12 cellular contexts compared by ENCODE assay signal in genomic region chr3:191376742-191377141, GRCh38. TPM values are rescaled to one million over a fixed set of nuclear protein-coding genes. Genes with fewer than 3 reads are reported as not detected.
A peak's percentile ranks its signal among the peaks of the same experiment; 100 is the strongest.
DNase-seq lines count a peak whose midpoint lies in the region; ATAC-seq and TF ChIP-seq lines count a peak whose summit lies in the region.
"Had no signal": no experiment of that assay in that cellular context is flagged by ENCODE, and none has a peak within 500 bp of the region (broad histone marks: within the 10 kb centered on the region; RNA-seq: fewer than 3 reads in every experiment).

No MANE protein-coding gene starts in this region.

- H3K4me1 Mint-ChIP-seq in activated CD4-positive, alpha-beta memory T cell treated with anti-CD3 and anti-CD28 coated beads, Interleukin-2, amount 10 ng/mL, durations not matched to agents 7 days and 5 days, result peaks cover 3% of the 10 kb centered on the region
- no peaks in the 10 kb centered on the region for H3K4me1 Mint-ChIP-seq in activated naive CD8-positive, alpha-beta T cell treated with anti-CD3 and anti-CD28 coated beads, Interleukin-2, amount 50 U/mL, for 24 hours
- H3K4me1 Mint-ChIP-seq: activated naive CD4-positive, alpha-beta T cell treated with anti-CD3 and anti-CD28 coated beads, Interleukin-2, amount 50 U/mL, for 24 hours had no signal

- H3K4me3 Mint-ChIP-seq in activated CD4-positive, alpha-beta memory T cell treated with anti-CD3 and anti-CD28 coated beads, Interleukin-2, amount 10 ng/mL, durations not matched to agents 7 days and 5 days, result no peak overlapping the region
- no peak overlapping the region for H3K4me3 Mint-ChIP-seq in activated naive CD8-positive, alpha-beta T cell treated with anti-CD3 and anti-CD28 coated beads, Interleukin-2, amount 50 U/mL, for 24 hours
- H3K4me3 Mint-ChIP-seq: activated naive CD4-positive, alpha-beta T cell treated with anti-CD3 and anti-CD28 coated beads, Interleukin-2, amount 50 U/mL, for 24 hours had no signal

- no peak for TF ChIP-seq POLR2A in stomach (IDR thresholded peaks at IDR 0.05)

- no peaks in the 10 kb centered on the region for H3K9me3 Mint-ChIP-seq in activated CD4-positive, alpha-beta memory T cell treated with anti-CD3 and anti-CD28 coated beads, Interleukin-2, amount 10 ng/mL, durations not matched to agents 7 days and 5 days
- H3K9me3 Mint-ChIP-seq in activated naive CD8-positive, alpha-beta T cell treated with anti-CD3 and anti-CD28 coated beads, Interleukin-2, amount 50 U/mL, for 24 hours, result no peaks in the 10 kb centered on the region
- H3K9me3 Mint-ChIP-seq: activated naive CD4-positive, alpha-beta T cell treated with anti-CD3 and anti-CD28 coated beads, Interleukin-2, amount 50 U/mL, for 24 hours had no signal

- ATAC-seq in HG02840 (IDR thresholded peaks at IDR 0.05; ENCODE audit: low FRiP score, unreplicated experiment) (no peak), GM18519 (IDR thresholded peaks at IDR 0.05; ENCODE audit: low FRiP score, unreplicated experiment) (no peak)
- ATAC-seq in activated naive CD8-positive, alpha-beta T cell treated with anti-CD3 and anti-CD28 coated beads, Interleukin-2, amount 50 U/mL, for 24 hours, result no peak

- no peaks in the 10 kb centered on the region for H3K9me3 ChIP-seq in right atrium auricular region
- H3K9me3 ChIP-seq in stomach, result no peaks in the 10 kb centered on the region

- no peak overlapping the region for H3K27ac Mint-ChIP-seq in activated CD4-positive, alpha-beta memory T cell treated with anti-CD3 and anti-CD28 coated beads, Interleukin-2, amount 10 ng/mL, durations not matched to agents 7 days and 5 days
- H3K27ac Mint-ChIP-seq in activated naive CD8-positive, alpha-beta T cell treated with anti-CD3 and anti-CD28 coated beads, Interleukin-2, amount 50 U/mL, for 24 hours, result no peak overlapping the region
- H3K27ac Mint-ChIP-seq: activated naive CD4-positive, alpha-beta T cell treated with anti-CD3 and anti-CD28 coated beads, Interleukin-2, amount 50 U/mL, for 24 hours had no signal

- TF ChIP-seq CTCF in astrocyte of the spinal cord (IDR thresholded peaks at IDR 0.05; ENCODE audit: low read depth, low read length) (no peak), right atrium auricular region (IDR thresholded peaks at IDR 0.05) (no peak), stomach (IDR thresholded peaks at IDR 0.05) (no peak)

- in situ Hi-C loops in astrocyte of the spinal cord (cut with HindIII; ENCODE audit: low sequenced_read_pairs), result no loop called here

- H3K36me3 Mint-ChIP-seq in activated CD4-positive, alpha-beta memory T cell treated with anti-CD3 and anti-CD28 coated beads, Interleukin-2, amount 10 ng/mL, durations not matched to agents 7 days and 5 days (ENCODE audit: low read depth), result no peaks in the 10 kb centered on the region
- H3K36me3 Mint-ChIP-seq in activated naive CD8-positive, alpha-beta T cell treated with anti-CD3 and anti-CD28 coated beads, Interleukin-2, amount 50 U/mL, for 24 hours (ENCODE audit: low read depth), result peaks cover 3% of the 10 kb centered on the region
- H3K36me3 Mint-ChIP-seq: activated naive CD4-positive, alpha-beta T cell treated with anti-CD3 and anti-CD28 coated beads, Interleukin-2, amount 50 U/mL, for 24 hours had no signal

- CTCF ChIA-PET in activated CD4-positive, alpha-beta memory T cell treated with anti-CD3 and anti-CD28 coated beads, Interleukin-2, amount 10 ng/mL, durations not matched to agents 7 days and 5 days (lab: Charles Lee), result no interaction called here

- H3K4me1 ChIP-seq in right atrium auricular region, result peaks cover 0 to 49% of the 10 kb centered on the region in 2 donors
- peaks cover 0 to 27% (median 9%) of the 10 kb centered on the region in 4 donors for H3K4me1 ChIP-seq in stomach

- intact Hi-C loops in stomach (cut with DNase I; ENCODE audit: low total_unique reads), result no loop called here

- peak; percentile 84 for DNase-seq in HCEC 1CT
- DNase-seq in astrocyte of the spinal cord (ENCODE audit: low read depth, low spot score), result peak; percentile 82
- DNase-seq in right atrium auricular region (ENCODE audit: low spot score), result no peak
- DNase-seq in stomach, result no peak
- no peak for DNase-seq in activated CD4-positive, alpha-beta memory T cell treated with anti-CD3 and anti-CD28 coated beads, Interleukin-2, amount 10 ng/mL, durations not matched to agents 7 days and 5 days
- DNase-seq in activated naive CD8-positive, alpha-beta T cell treated with anti-CD3 and anti-CD28 coated beads, Interleukin-2, amount 50 U/mL, for 24 hours, result no peak
- DNase-seq: NCI-H1930; stimulated activated CD8-positive, alpha-beta memory T cell treated with anti-CD3 and anti-CD28 coated beads, Interleukin-4, amount 100 ng/mL, for 48 hours had no signal

- peak overlapping the region; percentile 47 to 56 for H3K27ac ChIP-seq in right atrium auricular region
- H3K27ac ChIP-seq in stomach, result peak overlapping the region in 3 of 5 donors; percentile 2 to 33 (median 4)

- TF ChIP-seq EP300 in stomach (IDR thresholded peaks at IDR 0.05), result no peak

- 60 to 73% (median 67%) methylated on average over 6 of the region's 6 CpGs for WGBS in stomach, 5 donors

- POLR2A ChIA-PET in activated CD4-positive, alpha-beta memory T cell treated with anti-CD3 and anti-CD28 coated beads, Interleukin-2, amount 10 ng/mL, durations not matched to agents 7 days and 5 days (lab: Charles Lee), result no interaction called here

- no peak overlapping the region for H3K4me3 ChIP-seq in astrocyte of the spinal cord (ENCODE audit: low read depth, low read length)
- H3K4me3 ChIP-seq in right atrium auricular region, result no peak overlapping the region
- no peak overlapping the region for H3K4me3 ChIP-seq in stomach
- H3K4me3 ChIP-seq: lung had no signal

- H3K27me3 Mint-ChIP-seq in activated CD4-positive, alpha-beta memory T cell treated with anti-CD3 and anti-CD28 coated beads, Interleukin-2, amount 10 ng/mL, durations not matched to agents 7 days and 5 days, result no peaks in the 10 kb centered on the region
- no peaks in the 10 kb centered on the region for H3K27me3 Mint-ChIP-seq in activated naive CD8-positive, alpha-beta T cell treated with anti-CD3 and anti-CD28 coated beads, Interleukin-2, amount 50 U/mL, for 24 hours
- H3K27me3 Mint-ChIP-seq: activated naive CD4-positive, alpha-beta T cell treated with anti-CD3 and anti-CD28 coated beads, Interleukin-2, amount 50 U/mL, for 24 hours had no signal

- no peaks in the 10 kb centered on the region for H3K27me3 ChIP-seq in right atrium auricular region
- no peaks in the 10 kb centered on the region for H3K27me3 ChIP-seq in stomach

- H3K36me3 ChIP-seq in right atrium auricular region, result peaks cover 30% of the 10 kb centered on the region
- peaks cover 5 to 36% (median 32%) of the 10 kb centered on the region in 4 donors for H3K36me3 ChIP-seq in stomach

RNA-seq across cellular contexts. Expression of gene UTS2B, which starts 46.4 kb away (rescaled TPM):
- under 1 TPM in 1 of 2 donors, not detected in 1; 0.39 TPM for total RNA-seq in right atrium auricular region
- total RNA-seq in stomach, result not detected
- under 1 TPM in 2 of 3 donors, not detected in 1; 0.20 to 0.46 TPM for polyA plus RNA-seq in stomach
- not detected for total RNA-seq in activated CD4-positive, alpha-beta memory T cell treated with anti-CD3 and anti-CD28 coated beads, Interleukin-2, amount 10 ng/mL, durations not matched to agents 7 days and 5 days

RNA-seq across cellular contexts. Expression of gene CCDC50, which starts 47.5 kb away (rescaled TPM):
- total RNA-seq in right atrium auricular region (10 to 100 TPM; 58.7 to 70.7 TPM), stomach (100 to 1,000 TPM in 3 of 5 donors, 10 to 100 TPM in 2; 58.7 to 226 (median 112) TPM)
- 10 to 100 TPM; 17.6 to 19.2 (median 18.8) TPM for polyA plus RNA-seq in stomach
- total RNA-seq in activated CD4-positive, alpha-beta memory T cell treated with anti-CD3 and anti-CD28 coated beads, Interleukin-2, amount 10 ng/mL, durations not matched to agents 7 days and 5 days, result 10 to 100 TPM; 15.5 to 17.0 TPM

Comparison
In these comparisons a context has a peak if more than half of its experiments do, and no peak if none do; other contexts are left out.
1. DNase-seq: peak in HCEC 1CT (single experiment) and astrocyte of the spinal cord (single experiment); none in right atrium auricular region (single experiment), stomach (single experiment), activated CD4-positive, alpha-beta memory T cell treated with anti-CD3 and anti-CD28 coated beads, Interleukin-2, amount 10 ng/mL, durations not matched to agents 7 days and 5 days (single experiment) and activated naive CD8-positive, alpha-beta T cell treated with anti-CD3 and anti-CD28 coated beads, Interleukin-2, amount 50 U/mL, for 24 hours (single experiment).